In the genomic region with DNA sequence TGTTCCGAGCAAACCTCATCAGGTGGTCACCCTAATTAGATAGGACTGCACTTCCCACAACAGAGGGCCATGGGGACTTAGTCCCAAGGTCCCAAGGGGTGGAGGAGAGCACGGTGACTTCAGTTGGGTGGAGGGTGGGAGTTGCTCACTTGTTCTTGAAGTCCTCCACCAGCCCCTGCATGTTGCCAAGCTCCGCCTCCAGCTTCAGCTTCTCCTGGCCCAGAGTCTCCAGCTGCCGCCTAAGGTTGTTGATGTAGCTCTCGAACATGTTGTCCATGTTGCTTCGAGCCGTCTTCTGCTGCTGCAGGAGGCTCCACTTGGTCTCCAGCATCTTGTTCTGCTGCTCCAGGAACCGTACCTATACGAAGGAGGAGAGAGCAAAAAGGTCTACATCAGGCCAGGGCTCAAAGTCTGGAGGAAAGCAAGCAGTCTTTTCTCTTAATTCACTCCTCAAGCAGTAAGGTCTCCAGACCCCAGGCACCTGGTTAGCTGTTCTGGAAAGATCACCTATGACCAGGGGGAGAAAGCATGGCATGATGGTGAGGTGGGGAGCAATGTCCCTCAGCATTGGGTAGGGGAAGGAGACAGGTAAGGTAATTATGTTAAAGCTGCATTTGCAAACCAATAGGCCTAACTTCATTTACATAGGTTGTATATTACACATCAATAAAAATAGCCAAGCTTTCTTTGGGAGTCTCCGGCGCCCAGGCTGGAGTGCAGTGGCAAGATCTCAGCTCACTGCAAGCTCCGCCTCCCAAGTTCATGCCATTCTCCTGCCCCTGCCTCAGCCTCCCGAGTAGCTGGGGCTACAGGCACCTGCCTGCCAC, we compare ENCODE assay signal across 24 cellular contexts. TPM values are rescaled to one million over a fixed set of nuclear protein-coding genes. Genes with fewer than 3 reads are reported as not detected.
DNase-seq lines count a peak whose midpoint lies in the region; ATAC-seq, FAIRE-seq and TF ChIP-seq lines count a peak whose summit lies in the region.
"Had no signal": no experiment of that assay in that cellular context is flagged by ENCODE, and none has a peak within 500 bp of the region (broad histone marks: within the 10 kb centered on the region; RNA-seq: fewer than 3 reads in every experiment).

No MANE protein-coding gene starts in this region.

- no peak overlapping the region for H2BK5ac ChIP-seq in mesendoderm (ENCODE audit: low read length)

- H3K27me3 ChIP-seq in astrocyte (ENCODE audit: insufficient read depth, low read length), result no peaks in the 10 kb centered on the region
- no peaks in the 10 kb centered on the region for H3K27me3 ChIP-seq in mesendoderm (ENCODE audit: insufficient read depth, low read length, poor library complexity)
- H3K27me3 ChIP-seq: adrenal gland, tibial artery had no signal

- TF ChIP-seq CTCF in astrocyte (IDR thresholded peaks at IDR 0.05; ENCODE audit: insufficient read depth, low read depth, low read length) (no peak), retinal pigment epithelial cell (conservative IDR thresholded peaks at IDR 0.05; ENCODE audit: low read depth, low read length) (no peak)

- no peaks in the 10 kb centered on the region for H3K9me3 ChIP-seq in astrocyte (ENCODE audit: insufficient read depth, low read depth, low read length)
- H3K9me3 ChIP-seq: adrenal gland, tibial artery had no signal

- peaks cover 28% of the 10 kb centered on the region for H3K36me3 Mint-ChIP-seq in astrocyte (ENCODE audit: low read depth, unreplicated experiment)

- peaks cover 18% of the 10 kb centered on the region for H3K79me1 ChIP-seq in mesendoderm (ENCODE audit: low read length)

- H3K4me3 ChIP-seq in astrocyte (ENCODE audit: insufficient read depth, low read depth, low read length), result no peak overlapping the region
- H3K4me3 ChIP-seq in mesendoderm (ENCODE audit: low read length), result no peak overlapping the region
- H3K4me3 ChIP-seq in retinal pigment epithelial cell (ENCODE audit: low read length), result peak overlapping the region; percentile 94
- H3K4me3 ChIP-seq: tibial artery had no signal

- H2AFZ ChIP-seq in astrocyte (ENCODE audit: low read depth, low read length), result no peak overlapping the region

- H3K4me2 ChIP-seq in astrocyte (ENCODE audit: low read length) (no peak overlapping the region), mesendoderm (ENCODE audit: low read length) (peak overlapping the region; percentile 3)

- H3K9me3 Mint-ChIP-seq in astrocyte (ENCODE audit: unreplicated experiment), result peaks cover 3% of the 10 kb centered on the region
- H3K9me3 Mint-ChIP-seq: activated CD4-positive, alpha-beta T cell treated with anti-CD3 and anti-CD28 coated beads, Interleukin-2, amount 10 ng/mL, durations not matched to agents 24 days and 14 days had no signal

- no peak overlapping the region for H2AK5ac ChIP-seq in mesendoderm (ENCODE audit: low read length)

- peak overlapping the region; percentile 12 for H3K56ac ChIP-seq in mesendoderm (ENCODE audit: low read length)

- peak; percentile 56 for DNase-seq in HT-29 (ENCODE audit: low spot score)
- DNase-seq in astrocyte (ENCODE audit: low read depth), result no peak
- no peak for DNase-seq in mesendoderm
- DNase-seq in retinal pigment epithelial cell (ENCODE audit: low read depth), result no peak
- no peak for DNase-seq in HPDE6-E6E7 (ENCODE audit: extremely low spot score)
- no peak for DNase-seq in hepatic stellate cell (ENCODE audit: low spot score)
- DNase-seq: activated CD4-positive, alpha-beta T cell treated with anti-CD3 and anti-CD28 coated beads, Interleukin-2, amount 10 ng/mL, durations not matched to agents 24 days and 14 days; adrenal gland; AML-193; COR-L47; HCEC 1CT; KG1; stimulated activated CD4-positive, alpha-beta T cell treated with anti-CD3 and anti-CD28 coated beads, Interleukin-1b, Interleukin-23, amount 100 ng/mL, for 48 hours; stimulated activated naive CD4-positive, alpha-beta T cell; tibial artery had no signal

- H2BK120ac ChIP-seq in mesendoderm (ENCODE audit: low read depth, low read length), result no peak overlapping the region

- no peaks in the 10 kb centered on the region for H3K27me3 Mint-ChIP-seq in astrocyte (ENCODE audit: low read depth, unreplicated experiment)

- no CpG with 5 or more reads among the region's 13 CpGs for WGBS in mesendoderm (ENCODE audit: extremely low coverage, insufficient coverage, low lambda C conversion rate)

- H4K5ac ChIP-seq in mesendoderm (ENCODE audit: low read length), result no peak overlapping the region

- no peak overlapping the region for H3K23ac ChIP-seq in mesendoderm (ENCODE audit: low read length)

- H3K9ac ChIP-seq in astrocyte (ENCODE audit: low read length), result no peak overlapping the region
- H3K9ac ChIP-seq in mesendoderm (ENCODE audit: low read length), result no peak overlapping the region

- peaks cover 14% of the 10 kb centered on the region for H3K4me1 ChIP-seq in astrocyte (ENCODE audit: insufficient read depth, low read length)
- H3K4me1 ChIP-seq in mesendoderm (ENCODE audit: control insufficient read depth, low read depth, low read length), result peaks cover 5% of the 10 kb centered on the region

- no peak overlapping the region for H4K8ac ChIP-seq in mesendoderm (ENCODE audit: low read depth, low read length)

- no peak for ATAC-seq in HG03025 (IDR thresholded peaks at IDR 0.05; ENCODE audit: low FRiP score, unreplicated experiment)
- ATAC-seq in GM21360 (IDR thresholded peaks at IDR 0.05; ENCODE audit: unreplicated experiment), result no peak
- ATAC-seq: esophagus mucosa had no signal

- H3K79me2 ChIP-seq in astrocyte (ENCODE audit: insufficient read depth, low read length) (no peaks in the 10 kb centered on the region), mesendoderm (ENCODE audit: control insufficient read depth, insufficient read depth, low read length) (peaks cover 40% of the 10 kb centered on the region)

- no peak overlapping the region for H3K18ac ChIP-seq in mesendoderm (ENCODE audit: low read length)

- H3K4ac ChIP-seq in mesendoderm (ENCODE audit: low read depth, low read length), result no peak overlapping the region

- H3K36me3 ChIP-seq in astrocyte (ENCODE audit: insufficient read depth, low read length), result no peaks in the 10 kb centered on the region
- H3K36me3 ChIP-seq in mesendoderm (ENCODE audit: control insufficient read depth, insufficient read depth, low read length), result peaks cover 28% of the 10 kb centered on the region
- H3K36me3 ChIP-seq: adrenal gland had no signal

- FAIRE-seq in astrocyte (lab: Jason Lieb, UNC), result no peak
- FAIRE-seq: TTC549 had no signal

- no peak overlapping the region for H2BK15ac ChIP-seq in mesendoderm (replicated peaks; ENCODE audit: low read depth)

- peaks cover 36% of the 10 kb centered on the region for H3K4me1 Mint-ChIP-seq in astrocyte (ENCODE audit: low read depth, unreplicated experiment)

- no peak overlapping the region for H3K27ac ChIP-seq in astrocyte (ENCODE audit: low read depth, low read length)
- no peak overlapping the region for H3K27ac ChIP-seq in mesendoderm (ENCODE audit: low read depth, low read length)
- H3K27ac ChIP-seq: adrenal gland, HL-60, tibial artery had no signal

- peak overlapping the region; percentile 89 for H3K4me3 Mint-ChIP-seq in astrocyte (ENCODE audit: unreplicated experiment)
- H3K4me3 Mint-ChIP-seq: activated CD4-positive, alpha-beta T cell treated with anti-CD3 and anti-CD28 coated beads, Interleukin-2, amount 10 ng/mL, durations not matched to agents 24 days and 14 days had no signal

- no peaks in the 10 kb centered on the region for H4K20me1 ChIP-seq in astrocyte (ENCODE audit: insufficient read depth, low read length)

- H3K27ac Mint-ChIP-seq in astrocyte (ENCODE audit: unreplicated experiment), result peak overlapping the region; percentile 62
- H3K27ac Mint-ChIP-seq: activated CD4-positive, alpha-beta T cell treated with anti-CD3 and anti-CD28 coated beads, Interleukin-2, amount 10 ng/mL, durations not matched to agents 24 days and 14 days had no signal

RNA-seq across cellular contexts. Expression of gene KRT8, which starts 2.9 kb away (rescaled TPM):
- 5,686 and 5,723 TPM in 2 replicates for total RNA-seq in HT-29 (2014; rRNA removed; shearing (Covaris generic))
- total RNA-seq in astrocyte, result 2,321 and 2,570 TPM in 2 replicates
- 450 TPM for polyA plus RNA-seq in mesendoderm (2013, experiment 1 of 2)
- 461 TPM for polyA plus RNA-seq in mesendoderm (2013, experiment 2 of 2)

RNA-seq across cellular contexts. Expression of gene KRT18, which starts 47.0 kb away (rescaled TPM):
- 9,796 and 10,041 TPM in 2 replicates for total RNA-seq in HT-29 (2014; rRNA removed; shearing (Covaris generic))
- total RNA-seq in astrocyte, result 1,741 and 1,989 TPM in 2 replicates
- polyA plus RNA-seq in mesendoderm (2013, experiment 1 of 2), result 373 TPM
- 379 TPM for polyA plus RNA-seq in mesendoderm (2013, experiment 2 of 2)

RNA-seq across cellular contexts. Expression of gene KRT78, which starts 53.1 kb away (rescaled TPM):
- not detected in 2 replicates for total RNA-seq in HT-29 (2014; rRNA removed; shearing (Covaris generic))
- not detected in 2 replicates for total RNA-seq in astrocyte
- not detected for polyA plus RNA-seq in mesendoderm (2013, experiment 1 of 2)
- polyA plus RNA-seq in mesendoderm (2013, experiment 2 of 2), result not detected
- total RNA-seq: activated CD4-positive, alpha-beta T cell treated with anti-CD3 and anti-CD28 coated beads, Interleukin-2, amount 10 ng/mL, durations not matched to agents 24 days and 14 days; adrenal gland; cardiac septum; dermis microvascular lymphatic vessel endothelial cell; mucosa of gallbladder; osteoblast had no signal
